ENCODE assay signal across 8 cellular contexts in genomic region chr12:48118491-48118890, GRCh38. TPM values are rescaled to one million over a fixed set of nuclear protein-coding genes. Genes with fewer than 3 reads are reported as not detected.
DNase-seq lines count a peak whose midpoint lies in the region; ATAC-seq, FAIRE-seq and TF ChIP-seq lines count a peak whose summit lies in the region.

No MANE protein-coding gene starts in this region.

- no peaks in the 10 kb centered on the region for H3K9me3 ChIP-seq in HUES48 (ENCODE audit: control insufficient read depth, insufficient read depth, low read length)
- H3K9me3 ChIP-seq in mucosa of rectum (ENCODE audit: control insufficient read depth in 2 of 2, low read length in 2 of 2), result no peaks in the 10 kb centered on the region

- no peak for ATAC-seq in activated naive CD8-positive, alpha-beta T cell treated with anti-CD3 and anti-CD28 coated beads, Interleukin-2, amount 50 U/mL, for 24 hours
- ATAC-seq in HG03432 (IDR thresholded peaks at IDR 0.05; ENCODE audit: unreplicated experiment), result no peak

- no peak for TF ChIP-seq CTCF in AG10803 (conservative IDR thresholded peaks at IDR 0.05; ENCODE audit: low read length)

- peak overlapping the region; percentile 100 for H3K4me3 Mint-ChIP-seq in activated naive CD8-positive, alpha-beta T cell treated with anti-CD3 and anti-CD28 coated beads, Interleukin-2, amount 50 U/mL, for 24 hours

- H3K4me1 ChIP-seq in HUES48 (ENCODE audit: control insufficient read depth, insufficient read depth, low read length), result peaks cover 16% of the 10 kb centered on the region
- peaks cover 2 to 8% of the 10 kb centered on the region in 2 donors for H3K4me1 ChIP-seq in mucosa of rectum (ENCODE audit: control insufficient read depth in 2 of 2, insufficient read depth in 2 of 2, low read length in 2 of 2)

- H3K27ac ChIP-seq in HUES48 (ENCODE audit: low read depth, low read length) (peak overlapping the region; percentile 21), mucosa of rectum (ENCODE audit: low read depth in 2 of 2, low read length in 2 of 2) (no peak overlapping the region)

- H3K27me3 Mint-ChIP-seq in activated naive CD8-positive, alpha-beta T cell treated with anti-CD3 and anti-CD28 coated beads, Interleukin-2, amount 50 U/mL, for 24 hours, result peaks cover 2% of the 10 kb centered on the region

- peaks cover 22% of the 10 kb centered on the region for H3K4me1 Mint-ChIP-seq in activated naive CD8-positive, alpha-beta T cell treated with anti-CD3 and anti-CD28 coated beads, Interleukin-2, amount 50 U/mL, for 24 hours

- FAIRE-seq in frontal cortex (lab: Jason Lieb, UNC), result no peak

- H3K27me3 ChIP-seq in HUES48 (ENCODE audit: control insufficient read depth, insufficient read depth, low read length), result no peaks in the 10 kb centered on the region
- no peaks in the 10 kb centered on the region for H3K27me3 ChIP-seq in mucosa of rectum (ENCODE audit: control insufficient read depth in 2 of 2, insufficient read depth in 2 of 2, low read length in 2 of 2)

- H3K27ac Mint-ChIP-seq in activated naive CD8-positive, alpha-beta T cell treated with anti-CD3 and anti-CD28 coated beads, Interleukin-2, amount 50 U/mL, for 24 hours, result peak overlapping the region; percentile 95

- H3K36me3 ChIP-seq in HUES48 (ENCODE audit: control insufficient read depth, insufficient read depth, low read length) (peaks cover 17% of the 10 kb centered on the region), mucosa of rectum (ENCODE audit: control insufficient read depth in 2 of 2, insufficient read depth in 2 of 2, low read length in 2 of 2) (peaks cover 0 to 7% of the 10 kb centered on the region in 2 donors)

- H3K4me3 ChIP-seq in AG10803 (ENCODE audit: low read length), result peak overlapping the region; percentile 95
- peak overlapping the region; percentile 94 for H3K4me3 ChIP-seq in HUES48 (ENCODE audit: low read depth, low read length)
- H3K4me3 ChIP-seq in mucosa of rectum (ENCODE audit: low read length in 2 of 2), result peak overlapping the region; percentile 72 to 89

- no peaks in the 10 kb centered on the region for H3K9me3 Mint-ChIP-seq in activated naive CD8-positive, alpha-beta T cell treated with anti-CD3 and anti-CD28 coated beads, Interleukin-2, amount 50 U/mL, for 24 hours

- no peak overlapping the region for H3K9ac ChIP-seq in HUES48 (ENCODE audit: low read depth, low read length)
- H3K9ac ChIP-seq in mucosa of rectum (ENCODE audit: low read depth in 1 of 2, low read length in 2 of 2), result peak overlapping the region in 1 of 2 donors; percentile 3

- no peak for DNase-seq in AG10803 (ENCODE audit: low read depth)
- DNase-seq in activated naive CD8-positive, alpha-beta T cell treated with anti-CD3 and anti-CD28 coated beads, Interleukin-2, amount 50 U/mL, for 24 hours, result no peak
- no peak for DNase-seq in frontal cortex (ENCODE audit: low spot score in 2 of 2)
- no peak for DNase-seq in NCI-H1930 (lab: John Stamatoyannopoulos, UW)
- DNase-seq in AG08395 (ENCODE audit: low spot score), result no peak

- peaks cover 14% of the 10 kb centered on the region for H3K36me3 Mint-ChIP-seq in activated naive CD8-positive, alpha-beta T cell treated with anti-CD3 and anti-CD28 coated beads, Interleukin-2, amount 50 U/mL, for 24 hours (ENCODE audit: low read depth)

RNA-seq across cellular contexts. Expression of gene PFKM, which starts 0.7 kb away (rescaled TPM):
- 104 TPM for total RNA-seq in frontal cortex

RNA-seq across cellular contexts. Expression of gene SENP1, which starts 12.6 kb away (rescaled TPM):
- total RNA-seq in frontal cortex, result 39.1 TPM

RNA-seq across cellular contexts. Expression of gene ASB8, which starts 38.8 kb away (rescaled TPM):
- total RNA-seq in frontal cortex, result 37.1 TPM
